ENCODE assay signal across 25 cellular contexts in the genomic region with DNA sequence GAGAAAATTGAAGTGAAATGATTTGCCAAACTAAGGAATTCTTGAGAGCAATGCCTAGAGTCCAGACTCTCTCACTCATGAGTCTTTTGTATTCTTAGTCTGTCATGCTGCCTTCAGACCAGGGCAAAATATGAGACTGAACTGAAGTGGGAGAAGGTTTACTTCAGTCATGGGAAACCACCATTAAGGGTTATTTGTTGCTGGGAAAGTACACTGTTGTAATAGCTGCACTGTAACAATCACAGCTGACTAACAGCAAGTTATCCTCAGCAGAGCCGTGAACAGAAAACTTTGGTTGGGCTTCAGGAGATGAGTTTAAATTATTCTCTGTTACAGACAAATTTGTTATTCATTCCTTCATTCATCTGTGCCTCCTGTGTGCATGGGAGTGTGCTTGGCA.
"Had no signal": no experiment of that assay in that cellular context is flagged by ENCODE, and none has a peak within 500 bp of the region (broad histone marks: within the 10 kb centered on the region; RNA-seq: fewer than 3 reads in every experiment).

No MANE protein-coding gene starts in this region.

- H3K27me3 Mint-ChIP-seq: activated naive CD4-positive, alpha-beta T cell treated with anti-CD3 and anti-CD28 coated beads, Interleukin-2, amount 50 U/mL, for 24 hours; stimulated activated memory B cell treated with anti-CD40 and anti-IgM and Interleukin-4, amounts not matched to agents 10 μg/mL and 1 μg/mL and 100 μg/mL, for 72 hours had no signal

- H3K4me1 ChIP-seq: adrenal gland, esophagus squamous epithelium, parathyroid adenoma, sigmoid colon, spleen, thyroid gland had no signal

- H3K27me3 ChIP-seq: adrenal gland, esophagus squamous epithelium, sigmoid colon, spleen, thyroid gland had no signal

- H3K27ac Mint-ChIP-seq: activated naive CD4-positive, alpha-beta T cell treated with anti-CD3 and anti-CD28 coated beads, Interleukin-2, amount 50 U/mL, for 24 hours; stimulated activated memory B cell treated with anti-CD40 and anti-IgM and Interleukin-4, amounts not matched to agents 10 μg/mL and 1 μg/mL and 100 μg/mL, for 72 hours had no signal

- H3K9ac ChIP-seq: parathyroid adenoma had no signal

- H3K27ac ChIP-seq: adrenal gland, esophagus squamous epithelium, parathyroid adenoma, sigmoid colon, spleen, thyroid gland, WERI-Rb-1 had no signal

- H3K9me3 ChIP-seq: adrenal gland, esophagus squamous epithelium, sigmoid colon, thyroid gland had no signal

- DNase-seq: activated CD4-positive, alpha-beta T cell treated with anti-CD3 and anti-CD28 coated beads for 1 hour; activated CD8-positive, alpha-beta memory T cell treated with anti-CD3 and anti-CD28 coated beads for 24 hours; activated CD8-positive, alpha-beta memory T cell treated with anti-CD3 and anti-CD28 coated beads, Interleukin-2, amount 50 U/mL, for 48 hours; activated effector memory CD4-positive, alpha-beta T cell treated with anti-CD3 and anti-CD28 coated beads, Interleukin-2, amount 50 U/mL, for 16 hours; activated T-cell treated with anti-CD3 and anti-CD28 coated beads, Interleukin-2, amount 50 U/mL, for 48 hours; adrenal gland; dermis blood vessel endothelial cell; effector memory CD4-positive, alpha-beta T cell; esophagus squamous epithelium; foreskin melanocyte; glutamatergic neuron; hypothalamus; kidney; midbrain; sigmoid colon; spleen; stimulated activated CD4-positive, alpha-beta T cell treated with anti-CD3 and anti-CD28 coated beads, Interleukin-4, amount 100 ng/mL, for 4 hours; T-helper 2 cell; thyroid gland; WERI-Rb-1 had no signal

- H3K4me3 ChIP-seq: adrenal gland, esophagus squamous epithelium, sigmoid colon, spleen, thyroid gland had no signal

- H3K79me2 ChIP-seq: parathyroid adenoma had no signal

- H3K9me3 Mint-ChIP-seq: nephron had no signal

- H3K4me3 Mint-ChIP-seq: activated naive CD4-positive, alpha-beta T cell treated with anti-CD3 and anti-CD28 coated beads, Interleukin-2, amount 50 U/mL, for 24 hours; nephron; stimulated activated memory B cell treated with anti-CD40 and anti-IgM and Interleukin-4, amounts not matched to agents 10 μg/mL and 1 μg/mL and 100 μg/mL, for 72 hours had no signal

- H3K36me3 ChIP-seq: adrenal gland, esophagus squamous epithelium, sigmoid colon, spleen, thyroid gland, WERI-Rb-1 had no signal

- H3K4me1 Mint-ChIP-seq: activated naive CD4-positive, alpha-beta T cell treated with anti-CD3 and anti-CD28 coated beads, Interleukin-2, amount 50 U/mL, for 24 hours; stimulated activated memory B cell treated with anti-CD40 and anti-IgM and Interleukin-4, amounts not matched to agents 10 μg/mL and 1 μg/mL and 100 μg/mL, for 72 hours had no signal

- ATAC-seq: left lobe of liver; stimulated activated memory B cell treated with anti-CD40 and anti-IgM and Interleukin-4, amounts not matched to agents 10 μg/mL and 1 μg/mL and 100 μg/mL, for 72 hours had no signal

- H2AFZ ChIP-seq: parathyroid adenoma had no signal

- H3K36me3 Mint-ChIP-seq: activated naive CD4-positive, alpha-beta T cell treated with anti-CD3 and anti-CD28 coated beads, Interleukin-2, amount 50 U/mL, for 24 hours; stimulated activated memory B cell treated with anti-CD40 and anti-IgM and Interleukin-4, amounts not matched to agents 10 μg/mL and 1 μg/mL and 100 μg/mL, for 72 hours had no signal
